In the genomic region with DNA sequence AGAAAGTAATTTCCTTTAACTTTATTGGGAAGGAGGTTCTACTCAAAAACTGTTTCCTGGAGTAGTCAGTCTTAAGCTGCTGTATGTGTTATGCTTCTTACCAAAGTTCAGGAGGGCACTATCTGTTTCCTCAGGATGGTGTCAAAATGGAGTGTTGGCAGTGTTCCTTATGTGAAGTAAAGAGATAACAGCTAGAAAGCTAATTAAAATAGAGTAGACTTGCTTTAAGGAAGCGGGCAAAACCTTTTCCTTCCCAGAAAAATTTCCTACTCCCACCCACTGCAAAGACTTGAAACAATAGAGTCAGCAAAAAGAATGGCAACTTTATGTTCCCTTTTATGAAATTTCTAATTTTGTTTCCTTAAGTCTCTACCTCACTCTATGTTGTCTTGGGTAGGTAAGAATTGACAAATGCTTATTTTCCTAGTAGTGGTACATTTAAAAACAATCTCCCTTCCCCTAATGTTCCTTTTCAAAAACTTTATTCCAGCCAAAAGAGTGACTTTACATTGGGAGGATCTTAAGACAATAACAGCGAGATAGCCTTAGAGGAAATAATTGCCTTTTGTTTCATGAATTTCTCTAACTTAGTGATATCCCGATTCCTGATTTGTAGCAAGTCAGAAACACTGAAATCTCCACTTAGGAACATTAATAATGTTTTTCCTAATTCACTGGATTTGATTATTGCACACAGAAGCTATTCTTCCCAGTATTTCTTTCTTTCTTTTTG, we compare ENCODE assay signal across 1 cellular context.
A peak's percentile ranks its signal among the peaks of the same experiment; 100 is the strongest.
TF ChIP-seq lines count a peak whose summit lies in the region.

No MANE protein-coding gene starts in this region.

TF ChIP-seq in endothelial cell of umbilical vein, 7 proteins besides CTCF, POLR2A, EP300 and RAD21:
- TF ChIP-seq GATA2 (IDR thresholded peaks at IDR 0.05; ENCODE audit: insufficient read depth, insufficient read length, low read depth, low read length) (peak; percentile 25), FOS (IDR thresholded peaks at IDR 0.05; ENCODE audit: borderline replicate concordance, insufficient read depth, low read length) (no peak), MYC (IDR thresholded peaks at IDR 0.05; ENCODE audit: low read depth, low read length) (no peak), JUN (IDR thresholded peaks at IDR 0.05; ENCODE audit: borderline replicate concordance, insufficient read depth, insufficient read length, low read depth) (no peak), POLR2AphosphoS5 (IDR thresholded peaks at IDR 0.05; ENCODE audit: insufficient read depth, low read depth, low read length) (no peak), EZH2 (IDR thresholded peaks at IDR 0.05; ENCODE audit: borderline replicate concordance, low read depth, low read length, severe bottlenecking) (no peak)
